8 cellular contexts compared by ENCODE assay signal in genomic region chr16:88238732-88239274, GRCh38.
DNase-seq lines count a peak whose midpoint lies in the region; ATAC-seq, FAIRE-seq and TF ChIP-seq lines count a peak whose summit lies in the region.
"Not testable (repeated sequence)": the region's sequence is repeated elsewhere in the genome, so short reads cannot be mapped to it uniquely, and the experiment has no call there.

No MANE protein-coding gene starts in this region.

- not testable (repeated sequence) for H3K27ac Mint-ChIP-seq in activated T-helper 17 cell treated with anti-CD3 and anti-CD28 coated beads, Interleukin-2, amount 50 U/mL, for 72 hours

- TF ChIP-seq POLR2A in HepG2 (IDR thresholded peaks at IDR 0.05; ENCODE audit: insufficient read depth in 1 of 2, low read depth in 2 of 2, low read length in 2 of 2), result not testable (repeated sequence)

- H4K20me1 ChIP-seq in HepG2 (ENCODE audit: insufficient read depth, low read length), result not testable (repeated sequence)

- peaks cover 16% of the 10 kb centered on the region for H3K27me3 Mint-ChIP-seq in activated T-helper 17 cell treated with anti-CD3 and anti-CD28 coated beads, Interleukin-2, amount 50 U/mL, for 72 hours

- peak; percentile 98 for ATAC-seq in activated T-helper 17 cell treated with anti-CD3 and anti-CD28 coated beads, Interleukin-2, amount 50 U/mL, for 72 hours (replicated peaks)
- ATAC-seq in esophagus mucosa, result peak; percentile 95
- peak; percentile 70 for ATAC-seq in HepG2

- H3K27ac ChIP-seq in HepG2 (ENCODE audit: extremely low read length, insufficient read depth, low read length) (peak overlapping the region; percentile 12), small intestine (ENCODE audit: low read depth in 1 of 2, low read length in 1 of 2) (peak overlapping the region; percentile 76 to 82)

- H3K9me3 Mint-ChIP-seq in activated T-helper 17 cell treated with anti-CD3 and anti-CD28 coated beads, Interleukin-2, amount 50 U/mL, for 72 hours, result not testable (repeated sequence)

- H3K36me3 Mint-ChIP-seq in activated T-helper 17 cell treated with anti-CD3 and anti-CD28 coated beads, Interleukin-2, amount 50 U/mL, for 72 hours (ENCODE audit: low read depth), result not testable (repeated sequence)

- H3K4me1 Mint-ChIP-seq in activated T-helper 17 cell treated with anti-CD3 and anti-CD28 coated beads, Interleukin-2, amount 50 U/mL, for 72 hours, result not testable (repeated sequence)

- intact Hi-C loops in HepG2 (cut with micrococcal nuclease; ENCODE audit: unreplicated experiment), result not testable (repeated sequence)

- in situ Hi-C loops in HepG2 (cut with HindIII; ENCODE audit: extremely low pct_ligation_motif_present, low pct_unique_long_range_greater_than_20kb), result not testable (repeated sequence)

- TF ChIP-seq EP300 in HepG2 (IDR thresholded peaks at IDR 0.05; ENCODE audit: low read depth in 2 of 2, low read length in 2 of 2) (0 out of 4 replicates have a peak, but pooled peaks of 1 of the 2 experiments have one; percentile 27), HepG2 (CRISPR knock-in tag; IDR thresholded peaks at IDR 0.05; ENCODE audit: borderline replicate concordance) (peak; percentile 47; the same call in 1 of the 2 replicates)

- peak overlapping the region; percentile 34 for H3K4me2 ChIP-seq in HepG2 (ENCODE audit: low read depth, low read length)

- FAIRE-seq in HepG2 (lab: Jason Lieb, UNC) (peak; percentile 100), small intestine (lab: Jason Lieb, UNC) (peak; percentile 96)

- peak; percentile 17; the same call in 1 of the 2 replicates for TF ChIP-seq CTCF in HepG2 (CRISPR knock-in tag; IDR thresholded peaks at IDR 0.05)

- H3K4me3 ChIP-seq in HepG2 (replicated peaks in 1 of 3; ENCODE audit: insufficient read depth in 1 of 3, low read depth in 2 of 3, low read length in 3 of 3); small intestine (ENCODE audit: low read depth in 1 of 2, low read length in 2 of 2): not testable (repeated sequence)

- not testable (repeated sequence) for H3K9me3 ChIP-seq in HepG2 (ENCODE audit: low read length); small intestine (ENCODE audit: control insufficient read depth, low read depth)

- H3K9ac ChIP-seq in HepG2 (ENCODE audit: insufficient read depth, low read depth, low read length), result not testable (repeated sequence)

- POLR2A ChIA-PET in HepG2 (lab: Yijun Ruan, JAX), result not testable (repeated sequence)

- not testable (repeated sequence) for H3K36me3 ChIP-seq in HepG2 (replicated peaks in 1 of 2; ENCODE audit: control insufficient read depth in 1 of 2, insufficient read depth in 2 of 2, low read length in 2 of 2); small intestine (ENCODE audit: control insufficient read depth in 2 of 2, insufficient read depth in 2 of 2, low read length in 2 of 2)

- H3K27me3 ChIP-seq in HepG2 (ENCODE audit: control insufficient read depth in 1 of 2, insufficient read depth in 2 of 2, low read length in 2 of 2); small intestine (ENCODE audit: control insufficient read depth in 2 of 2, insufficient read depth in 2 of 2, low read length in 2 of 2): not testable (repeated sequence)

- peak; percentile 98 for DNase-seq in EL
- peak; percentile 57 for DNase-seq in HuH-7.5 (ENCODE audit: low spot score)
- peak; percentile 56 to 70 for DNase-seq in SHP77 (lab: John Stamatoyannopoulos, UW)
- DNase-seq in HepG2 (ENCODE audit: low spot score), result peak; percentile 96
- peak; percentile 94 for DNase-seq in small intestine
- peak; percentile 96 for DNase-seq in ureter (ENCODE audit: low spot score)

- WGBS in HepG2 (ENCODE audit: low lambda C conversion rate), result 4% methylated on average over 6 of the region's 8 CpGs
- 9 to 23% (median 18%) methylated on average over 5 to 6 of the region's 8 CpGs for WGBS in small intestine, 3 donors

- H3K4me1 ChIP-seq in HepG2 (ENCODE audit: insufficient read depth, low read length), result peaks cover 65% of the 10 kb centered on the region
- H3K4me1 ChIP-seq in small intestine (ENCODE audit: control insufficient read depth in 2 of 2, insufficient read depth in 1 of 2, low read depth in 1 of 2, low read length in 1 of 2), result not testable (repeated sequence)

- H3K4me3 Mint-ChIP-seq in activated T-helper 17 cell treated with anti-CD3 and anti-CD28 coated beads, Interleukin-2, amount 50 U/mL, for 72 hours, result not testable (repeated sequence)

- not testable (repeated sequence) for BruUV-seq in HepG2 (replicated peaks; lab: Mats Ljungman, UMichigan)

- CTCF ChIA-PET in HepG2 (lab: Yijun Ruan, JAX; ENCODE audit: low intra/inter-chr PET ratio, low total read pairs), result not testable (repeated sequence)

- H2AFZ ChIP-seq in HepG2 (ENCODE audit: low read length), result not testable (repeated sequence)

- not testable (repeated sequence) for H3K79me2 ChIP-seq in HepG2 (ENCODE audit: insufficient read depth, low read length)

- not testable (repeated sequence) for TF ChIP-seq RAD21 in HepG2 (CRISPR knock-in tag; IDR thresholded peaks at IDR 0.05)

TF ChIP-seq in HepG2, 621 proteins besides CTCF, POLR2A, EP300 and RAD21 (continues in another document):
- TF ChIP-seq GATAD1 (CRISPR knock-in tag; IDR thresholded peaks at IDR 0.05) (0 out of 2 replicates have a peak, but pooled peaks have one; percentile 38), ZNF430 (CRISPR knock-in tag; IDR thresholded peaks at IDR 0.05) (0 out of 2 replicates have a peak, but pooled peaks have one; percentile 39), MLX (CRISPR knock-in tag; IDR thresholded peaks at IDR 0.05) (peak; percentile 30; the same call in 1 of the 2 replicates), ZNF124 (CRISPR knock-in tag; IDR thresholded peaks at IDR 0.05) (0 out of 2 replicates have a peak, but pooled peaks have one; percentile 56), ZFP1 (CRISPR knock-in tag; IDR thresholded peaks at IDR 0.05) (peak; percentile 69; the same call in 1 of the 2 replicates), ELF1 (CRISPR knock-in tag; IDR thresholded peaks at IDR 0.05) (0 out of 2 replicates have a peak, but pooled peaks have one; percentile 26), BCL6 (CRISPR knock-in tag; IDR thresholded peaks at IDR 0.05) (peak; percentile 46; the same call in 1 of the 2 replicates), DPF2 (CRISPR knock-in tag; IDR thresholded peaks at IDR 0.05; ENCODE audit: borderline replicate concordance, low read depth) (peak; percentile 60; the same call in 1 of the 2 replicates), ERF (CRISPR knock-in tag; IDR thresholded peaks at IDR 0.05) (peak; percentile 90), SALL1 (CRISPR knock-in tag; IDR thresholded peaks at IDR 0.05) (peak; percentile 74)
- TF ChIP-seq, protein P1, sequence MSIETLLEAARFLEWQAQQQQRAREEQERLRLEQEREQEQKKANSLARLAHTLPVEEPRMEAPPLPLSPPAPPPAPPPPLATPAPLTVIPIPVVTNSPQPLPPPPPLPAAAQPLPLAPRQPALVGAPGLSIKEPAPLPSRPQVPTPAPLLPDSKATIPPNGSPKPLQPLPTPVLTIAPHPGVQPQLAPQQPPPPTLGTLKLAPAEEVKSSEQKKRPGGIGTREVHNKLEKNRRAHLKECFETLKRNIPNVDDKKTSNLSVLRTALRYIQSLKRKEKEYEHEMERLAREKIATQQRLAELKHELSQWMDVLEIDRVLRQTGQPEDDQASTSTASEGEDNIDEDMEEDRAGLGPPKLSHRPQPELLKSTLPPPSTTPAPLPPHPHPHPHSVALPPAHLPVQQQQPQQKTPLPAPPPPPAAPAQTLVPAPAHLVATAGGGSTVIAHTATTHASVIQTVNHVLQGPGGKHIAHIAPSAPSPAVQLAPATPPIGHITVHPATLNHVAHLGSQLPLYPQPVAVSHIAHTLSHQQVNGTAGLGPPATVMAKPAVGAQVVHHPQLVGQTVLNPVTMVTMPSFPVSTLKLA (IDR thresholded peaks at IDR 0.05), result peak; percentile 46; the same call in 1 of the 2 replicates
- TF ChIP-seq, protein P2, sequence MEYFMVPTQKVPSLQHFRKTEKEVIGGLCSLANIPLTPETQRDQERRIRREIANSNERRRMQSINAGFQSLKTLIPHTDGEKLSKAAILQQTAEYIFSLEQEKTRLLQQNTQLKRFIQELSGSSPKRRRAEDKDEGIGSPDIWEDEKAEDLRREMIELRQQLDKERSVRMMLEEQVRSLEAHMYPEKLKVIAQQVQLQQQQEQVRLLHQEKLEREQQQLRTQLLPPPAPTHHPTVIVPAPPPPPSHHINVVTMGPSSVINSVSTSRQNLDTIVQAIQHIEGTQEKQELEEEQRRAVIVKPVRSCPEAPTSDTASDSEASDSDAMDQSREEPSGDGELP (IDR thresholded peaks at IDR 0.05; ENCODE audit: borderline replicate concordance, low read depth), result peak; percentile 40; the same call in 1 of the 2 replicates
- TF ChIP-seq, protein P3, sequence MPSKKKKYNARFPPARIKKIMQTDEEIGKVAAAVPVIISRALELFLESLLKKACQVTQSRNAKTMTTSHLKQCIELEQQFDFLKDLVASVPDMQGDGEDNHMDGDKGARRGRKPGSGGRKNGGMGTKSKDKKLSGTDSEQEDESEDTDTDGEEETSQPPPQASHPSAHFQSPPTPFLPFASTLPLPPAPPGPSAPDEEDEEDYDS (CRISPR knock-in tag; IDR thresholded peaks at IDR 0.05), result 0 out of 2 replicates have a peak, but pooled peaks have one; percentile 34
- TF ChIP-seq, protein P4, sequence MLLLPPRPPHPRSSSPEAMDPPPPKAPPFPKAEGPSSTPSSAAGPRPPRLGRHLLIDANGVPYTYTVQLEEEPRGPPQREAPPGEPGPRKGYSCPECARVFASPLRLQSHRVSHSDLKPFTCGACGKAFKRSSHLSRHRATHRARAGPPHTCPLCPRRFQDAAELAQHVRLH (CRISPR knock-in tag; IDR thresholded peaks at IDR 0.05; ENCODE audit: borderline replicate concordance, low read depth), result 0 out of 2 replicates have a peak, but pooled peaks have one; percentile 25
- TF ChIP-seq, protein P5, sequence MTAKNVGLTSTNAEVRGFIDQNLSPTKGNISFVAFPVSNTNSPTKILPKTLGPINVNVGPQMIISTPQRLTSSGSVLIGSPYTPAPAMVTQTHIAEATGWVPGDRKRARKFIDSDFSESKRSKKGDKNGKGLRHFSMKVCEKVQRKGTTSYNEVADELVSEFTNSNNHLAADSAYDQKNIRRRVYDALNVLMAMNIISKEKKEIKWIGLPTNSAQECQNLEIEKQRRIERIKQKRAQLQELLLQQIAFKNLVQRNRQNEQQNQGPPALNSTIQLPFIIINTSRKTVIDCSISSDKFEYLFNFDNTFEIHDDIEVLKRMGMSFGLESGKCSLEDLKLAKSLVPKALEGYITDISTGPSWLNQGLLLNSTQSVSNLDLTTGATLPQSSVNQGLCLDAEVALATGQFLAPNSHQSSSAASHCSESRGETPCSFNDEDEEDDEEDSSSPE (CRISPR knock-in tag; IDR thresholded peaks at IDR 0.05), result 0 out of 2 replicates have a peak, but pooled peaks have one; percentile 30
